ENCODE assay signal across 25 cellular contexts in genomic region chr5:171692106-171692505, GRCh38.
"Had no signal": no experiment of that assay in that cellular context is flagged by ENCODE, and none has a peak within 500 bp of the region (broad histone marks: within the 10 kb centered on the region; RNA-seq: fewer than 3 reads in every experiment).

No MANE protein-coding gene starts in this region.

- ATAC-seq: activated CD8-positive, alpha-beta memory T cell treated with anti-CD3 and anti-CD28 coated beads, Interleukin-2, amount 10 ng/mL, durations not matched to agents 7 days and 5 days; activated naive CD4-positive, alpha-beta T cell treated with anti-CD3 and anti-CD28 coated beads, Interleukin-2, amount 50 U/mL, for 72 hours; PC-3; T-cell had no signal

- H3K4me3 Mint-ChIP-seq: activated B cell treated with CpG ODN at 0.5 μM for 24 hours; activated CD4-positive, alpha-beta T cell treated with anti-CD3 and anti-CD28 coated beads, Interleukin-2, amount 10 ng/mL, durations not matched to agents 24 days and 14 days; activated CD8-positive, alpha-beta memory T cell treated with anti-CD3 and anti-CD28 coated beads, Interleukin-2, amount 10 ng/mL, durations not matched to agents 7 days and 5 days; activated T-cell treated with anti-CD3 and anti-CD28 coated beads, Interleukin-2, amount 50 U/mL, for 24 hours; activated T-helper 1 cell treated with anti-CD3 and anti-CD28 coated beads, Interleukin-12 subunit alpha, Interleukin-12 subunit beta, Interleukin-2, Interleukin-4 antibody, amounts not matched to agents 30 ng/mL and 10 ng/mL and 1 ng/mL, durations not matched to agents 14 hours and 24 hours and 36 hours; brain; central memory CD8-positive, alpha-beta T cell; T-cell had no signal

- H3K4me1 Mint-ChIP-seq: activated B cell treated with CpG ODN at 0.5 μM for 24 hours; activated CD4-positive, alpha-beta T cell treated with anti-CD3 and anti-CD28 coated beads, Interleukin-2, amount 10 ng/mL, durations not matched to agents 24 days and 14 days; activated CD8-positive, alpha-beta memory T cell treated with anti-CD3 and anti-CD28 coated beads, Interleukin-2, amount 10 ng/mL, durations not matched to agents 7 days and 5 days; brain; central memory CD8-positive, alpha-beta T cell; T-cell had no signal

- H3K36me3 Mint-ChIP-seq: activated CD8-positive, alpha-beta memory T cell treated with anti-CD3 and anti-CD28 coated beads, Interleukin-2, amount 10 ng/mL, durations not matched to agents 7 days and 5 days; activated naive CD4-positive, alpha-beta T cell treated with anti-CD3 and anti-CD28 coated beads, Interleukin-2, amount 50 U/mL, for 72 hours; brain; T-cell had no signal

- FAIRE-seq: astrocyte, TTC549 had no signal

- DNase-seq: activated B cell treated with CpG ODN at 0.5 μM for 24 hours; activated CD4-positive, alpha-beta T cell treated with anti-CD3 and anti-CD28 coated beads for 1 hour; activated CD4-positive, alpha-beta T cell treated with anti-CD3 and anti-CD28 coated beads, Interleukin-2, amount 10 ng/mL, durations not matched to agents 24 days and 14 days; activated CD4-positive, alpha-beta T cell treated with anti-CD3 and anti-CD28 coated beads, Interleukin-2, amount 50 U/mL, for 48 hours; activated CD8-positive, alpha-beta memory T cell treated with anti-CD3 and anti-CD28 coated beads, Interleukin-2, amount 10 ng/mL, durations not matched to agents 7 days and 5 days; activated effector memory CD4-positive, alpha-beta T cell treated with Interleukin-2 at 50 U/mL for 16 hours; activated naive CD4-positive, alpha-beta T cell treated with Interleukin-2 at 50 U/mL for 16 hours; activated T-cell treated with anti-CD3 and anti-CD28 coated beads, Interleukin-2, amount 50 U/mL, for 24 hours; amygdala; Kasumi-1; NCI-H1048; NCI-H1930; NCI-H345; NCI-H524; PC-3; T-cell; T-helper 2 cell; T1000 had no signal

- H3K4me3 ChIP-seq: SK-N-MC had no signal

- H3K27ac ChIP-seq: SK-N-MC had no signal

- H3K27ac Mint-ChIP-seq: activated B cell treated with CpG ODN at 0.5 μM for 24 hours; activated CD4-positive, alpha-beta T cell treated with anti-CD3 and anti-CD28 coated beads, Interleukin-2, amount 10 ng/mL, durations not matched to agents 24 days and 14 days; activated CD8-positive, alpha-beta memory T cell treated with anti-CD3 and anti-CD28 coated beads, Interleukin-2, amount 10 ng/mL, durations not matched to agents 7 days and 5 days; activated naive CD4-positive, alpha-beta T cell treated with anti-CD3 and anti-CD28 coated beads, Interleukin-2, amount 50 U/mL, for 72 hours; activated T-cell treated with anti-CD3 and anti-CD28 coated beads, Interleukin-2, amount 50 U/mL, for 24 hours; activated T-helper 1 cell treated with anti-CD3 and anti-CD28 coated beads, Interleukin-12 subunit alpha, Interleukin-12 subunit beta, Interleukin-2, Interleukin-4 antibody, amounts not matched to agents 30 ng/mL and 10 ng/mL and 1 ng/mL, durations not matched to agents 14 hours and 24 hours and 36 hours; T-cell had no signal

- H3K9me3 Mint-ChIP-seq: activated B cell treated with CpG ODN at 0.5 μM for 24 hours; activated CD4-positive, alpha-beta T cell treated with anti-CD3 and anti-CD28 coated beads, Interleukin-2, amount 10 ng/mL, durations not matched to agents 24 days and 14 days; activated naive CD4-positive, alpha-beta T cell treated with anti-CD3 and anti-CD28 coated beads, Interleukin-2, amount 50 U/mL, for 72 hours; activated T-cell treated with anti-CD3 and anti-CD28 coated beads, Interleukin-2, amount 50 U/mL, for 24 hours; activated T-helper 1 cell treated with anti-CD3 and anti-CD28 coated beads, Interleukin-12 subunit alpha, Interleukin-12 subunit beta, Interleukin-2, Interleukin-4 antibody, amounts not matched to agents 30 ng/mL and 10 ng/mL and 1 ng/mL, durations not matched to agents 14 hours and 24 hours and 36 hours; central memory CD8-positive, alpha-beta T cell; T-cell had no signal

- H3K27me3 Mint-ChIP-seq: activated B cell treated with CpG ODN at 0.5 μM for 24 hours; activated CD4-positive, alpha-beta T cell treated with anti-CD3 and anti-CD28 coated beads, Interleukin-2, amount 10 ng/mL, durations not matched to agents 24 days and 14 days; activated T-cell treated with anti-CD3 and anti-CD28 coated beads, Interleukin-2, amount 50 U/mL, for 24 hours; central memory CD8-positive, alpha-beta T cell had no signal
